ENCODE assay signal across 17 cellular contexts in genomic region chr3:108378153-108378951, GRCh38.
"Had no signal": no experiment of that assay in that cellular context is flagged by ENCODE, and none has a peak within 500 bp of the region (broad histone marks: within the 10 kb centered on the region; RNA-seq: fewer than 3 reads in every experiment).

No MANE protein-coding gene starts in this region.

- DNase-seq: activated CD4-positive, alpha-beta memory T cell treated with anti-CD3 and anti-CD28 coated beads, Interleukin-2, amount 10 ng/mL, durations not matched to agents 7 days and 5 days; activated naive CD4-positive, alpha-beta T cell treated with anti-CD3 and anti-CD28 coated beads, Interleukin-2, amount 50 U/mL, for 16 hours; activated T-cell treated with anti-CD3 and anti-CD28 coated beads, Interleukin-2, amount 50 U/mL, for 24 hours; adrenal gland; dorsolateral prefrontal cortex; endodermal cell; erythroblast; gastrocnemius medialis; left lung; mammary epithelial cell; stimulated activated naive CD8-positive, alpha-beta T cell treated with anti-CD3 and anti-CD28 coated beads, Interleukin-15, amount 100 ng/mL, for 72 hours had no signal

- H3K27ac ChIP-seq: adrenal gland, cardiac muscle cell, dorsolateral prefrontal cortex, gastrocnemius medialis, left lung, neural progenitor cell, thoracic aorta, VCaP had no signal

- H3K36me3 ChIP-seq: adrenal gland, cardiac muscle cell, gastrocnemius medialis, left lung, neural progenitor cell, thoracic aorta had no signal

- H3K27me3 ChIP-seq: adrenal gland, cardiac muscle cell, dorsolateral prefrontal cortex, gastrocnemius medialis, left lung, neural progenitor cell had no signal

- H3K4me1 ChIP-seq: adrenal gland, gastrocnemius medialis, left lung had no signal

- H3K9ac ChIP-seq: neural progenitor cell had no signal

- ATAC-seq: gastrocnemius medialis; left lung; sciatic nerve; stimulated activated naive CD8-positive, alpha-beta T cell treated with anti-CD3 and anti-CD28 coated beads, Interleukin-15, amount 100 ng/mL, for 72 hours had no signal

- H3K9me3 ChIP-seq: adrenal gland, gastrocnemius medialis, left lung, thoracic aorta had no signal

- H3K4me3 ChIP-seq: adrenal gland, cardiac muscle cell, dorsolateral prefrontal cortex, gastrocnemius medialis, left lung, neural progenitor cell, thoracic aorta had no signal

- H3K4me2 ChIP-seq: neural progenitor cell had no signal

- FAIRE-seq: islet of Langerhans had no signal
